In genomic region chr11:44687310-44687842, GRCh38 we compare ENCODE assay signal across 28 cellular contexts. TPM values are rescaled to one million over a fixed set of nuclear protein-coding genes. Genes with fewer than 3 reads are reported as not detected.
"Had no signal": no experiment of that assay in that cellular context is flagged by ENCODE, and none has a peak within 500 bp of the region (broad histone marks: within the 10 kb centered on the region; RNA-seq: fewer than 3 reads in every experiment).

No MANE protein-coding gene starts in this region.

- H3K27me3 Mint-ChIP-seq: activated CD4-positive, alpha-beta memory T cell treated with anti-CD3 and anti-CD28 coated beads for 36 hours; activated naive CD8-positive, alpha-beta T cell; activated T-helper 17 cell treated with anti-CD3 and anti-CD28 coated beads, Interleukin-2, amount 50 U/mL, for 72 hours had no signal

- H3K27ac ChIP-seq: adrenal gland, SK-N-MC had no signal

- H3K4me3 Mint-ChIP-seq: activated B cell treated with CpG ODN at 0.5 μM for 24 hours; activated CD4-positive, alpha-beta memory T cell treated with anti-CD3 and anti-CD28 coated beads for 36 hours; activated CD4-positive, alpha-beta T cell treated with anti-CD3 and anti-CD28 coated beads, Interleukin-2, amount 10 ng/mL, durations not matched to agents 7 days and 5 days; activated naive CD4-positive, alpha-beta T cell treated with anti-CD3 and anti-CD28 coated beads for 36 hours; activated naive CD8-positive, alpha-beta T cell; activated T-cell treated with anti-CD3 and anti-CD28 coated beads, Interleukin-2, amount 50 U/mL, for 4 hours; activated T-helper 17 cell treated with anti-CD3 and anti-CD28 coated beads, Interleukin-2, amount 50 U/mL, for 72 hours had no signal

- ATAC-seq: activated T-cell treated with anti-CD3 and anti-CD28 coated beads, Interleukin-2, amount 50 U/mL, for 4 hours; activated T-helper 17 cell treated with anti-CD3 and anti-CD28 coated beads, Interleukin-2, amount 50 U/mL, for 72 hours; Panc1; Right ventricle myocardium inferior had no signal

- H3K36me3 Mint-ChIP-seq: activated CD4-positive, alpha-beta memory T cell treated with anti-CD3 and anti-CD28 coated beads for 36 hours; activated naive CD8-positive, alpha-beta T cell had no signal

- H3K9me3 ChIP-seq: adrenal gland had no signal

- DNase-seq: activated B cell treated with CpG ODN at 0.5 μM for 24 hours; activated CD4-positive, alpha-beta memory T cell treated with anti-CD3 and anti-CD28 coated beads for 36 hours; activated CD4-positive, alpha-beta T cell treated with anti-CD3 and anti-CD28 coated beads for 1 hour; activated CD4-positive, alpha-beta T cell treated with anti-CD3 and anti-CD28 coated beads, Interleukin-2, amount 10 ng/mL, durations not matched to agents 7 days and 5 days; activated CD8-positive, alpha-beta memory T cell treated with anti-CD3 and anti-CD28 coated beads for 24 hours; activated gamma-delta T cell; activated naive CD4-positive, alpha-beta T cell treated with anti-CD3 and anti-CD28 coated beads for 36 hours; activated T-cell treated with anti-CD3 and anti-CD28 coated beads, Interleukin-2, amount 50 U/mL, for 4 hours; adrenal gland; anterior cingulate cortex; cerebellar nuclear complex; NCI-H1092; NCI-H1417; NCI-H1930; NCI-H2171 treated with DMSO at 0.1 percent for 48 hours; NCI-H226; NCI-H526; NCI-H82; OCI-M1; RPMI8226; T-helper 9 cell had no signal

- H3K27me3 ChIP-seq: adrenal gland had no signal

- H3K27ac Mint-ChIP-seq: activated B cell treated with CpG ODN at 0.5 μM for 24 hours; activated CD4-positive, alpha-beta memory T cell treated with anti-CD3 and anti-CD28 coated beads for 36 hours; activated naive CD4-positive, alpha-beta T cell treated with anti-CD3 and anti-CD28 coated beads for 36 hours; activated T-helper 17 cell treated with anti-CD3 and anti-CD28 coated beads, Interleukin-2, amount 50 U/mL, for 72 hours had no signal

- H3K4me1 ChIP-seq: adrenal gland had no signal

- H3K9me3 Mint-ChIP-seq: activated B cell treated with CpG ODN at 0.5 μM for 24 hours; activated T-cell treated with anti-CD3 and anti-CD28 coated beads, Interleukin-2, amount 50 U/mL, for 4 hours; activated T-helper 17 cell treated with anti-CD3 and anti-CD28 coated beads, Interleukin-2, amount 50 U/mL, for 72 hours had no signal

- H3K36me3 ChIP-seq: adrenal gland had no signal

- H3K4me3 ChIP-seq: adrenal gland, SK-N-MC had no signal

RNA-seq across cellular contexts. Expression of gene TSPAN18, which starts 39.4 kb away (rescaled TPM):
- total RNA-seq: LHCN-M2, NCI-H460 had no signal
